Comparison of ENCODE assay signal across 24 cellular contexts in genomic region chr19:50044922-50045321, GRCh38.
"Had no signal": no experiment of that assay in that cellular context is flagged by ENCODE, and none has a peak within 500 bp of the region (broad histone marks: within the 10 kb centered on the region; RNA-seq: fewer than 3 reads in every experiment).

No MANE protein-coding gene starts in this region.

- H3K9me3 ChIP-seq: prostate gland had no signal

- H3K4me3 ChIP-seq: dorsolateral prefrontal cortex, esophagus squamous epithelium, lung, prostate gland, right atrium auricular region, smooth muscle cell, stomach, tibial artery had no signal

- H3K27ac ChIP-seq: dorsolateral prefrontal cortex, esophagus squamous epithelium, prostate gland, right atrium auricular region, stomach, tibial artery had no signal

- H3K4me2 ChIP-seq: smooth muscle cell had no signal

- H3K4me1 ChIP-seq: prostate gland, right atrium auricular region had no signal

- H3K27ac Mint-ChIP-seq: memory B cell; naive thymus-derived CD8-positive, alpha-beta T cell; nephron progenitor cell; type B pancreatic cell had no signal

- H3K4me3 Mint-ChIP-seq: memory B cell; naive thymus-derived CD8-positive, alpha-beta T cell; nephron progenitor cell; type B pancreatic cell had no signal

- H3K27me3 ChIP-seq: dorsolateral prefrontal cortex, esophagus squamous epithelium, right atrium auricular region, stomach, tibial artery had no signal

- H3K27me3 Mint-ChIP-seq: memory B cell; naive thymus-derived CD8-positive, alpha-beta T cell; type B pancreatic cell had no signal

- H3K4me1 Mint-ChIP-seq: nephron progenitor cell had no signal

- ATAC-seq: left ventricle myocardium superior; naive thymus-derived CD8-positive, alpha-beta T cell; sciatic nerve had no signal

- DNase-seq: dorsolateral prefrontal cortex; effector CD4-positive, alpha-beta T cell; erythroblast; esophagus squamous epithelium; foreskin melanocyte; left ventricle myocardium superior; midbrain; naive thymus-derived CD8-positive, alpha-beta T cell; nephron progenitor cell; nucleus accumbens; stimulated activated CD4-positive, alpha-beta T cell treated with anti-CD3 and anti-CD28 coated beads, Interleukin-12 subunit alpha, Interleukin-12 subunit beta, amount 100 ng/mL, for 4 hours; stimulated activated CD4-positive, alpha-beta T cell treated with anti-CD3 and anti-CD28 coated beads, Interleukin-1b, Interleukin-23, amount 100 ng/mL, for 48 hours; stimulated activated CD4-positive, alpha-beta T cell treated with anti-CD3 and anti-CD28 coated beads, Interleukin-4, amount 100 ng/mL, for 1 hour; stimulated activated CD8-positive, alpha-beta memory T cell treated with anti-CD3 and anti-CD28 coated beads, Interleukin-4, amount 100 ng/mL, for 48 hours; stimulated activated naive CD4-positive, alpha-beta T cell treated with Interleukin-2 at 50 U/mL for 16 hours; stomach; tibial artery had no signal
